7 cellular contexts compared by ENCODE assay signal in the genomic region with DNA sequence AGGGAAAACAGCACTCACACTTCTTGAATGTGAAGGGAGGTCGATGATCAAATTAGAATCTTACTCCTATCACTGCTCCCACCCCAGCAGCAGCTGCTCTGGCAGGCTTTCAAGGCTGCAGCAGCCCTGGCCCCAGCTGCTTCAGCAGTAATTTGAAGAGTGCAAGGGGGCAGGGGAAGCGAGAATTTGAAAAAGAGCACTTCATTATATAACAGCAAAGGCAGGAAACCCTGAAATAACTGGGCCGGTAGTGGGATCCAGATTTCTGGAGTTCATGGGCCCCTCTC.
DNase-seq lines count a peak whose midpoint lies in the region; ATAC-seq, FAIRE-seq and TF ChIP-seq lines count a peak whose summit lies in the region.

No MANE protein-coding gene starts in this region.

- TF ChIP-seq CTCF in D721Med (IDR thresholded peaks at IDR 0.05; ENCODE audit: insufficient read depth, missing control alignments): no peak

- DNase-seq in hepatic stellate cell (ENCODE audit: low spot score) (peak; percentile 29), smooth muscle cell of the brain vasculature (ENCODE audit: low read depth, low spot score) (peak; percentile 13), NCI-H1930 (lab: John Stamatoyannopoulos, UW) (no peak), D721Med (ENCODE audit: insufficient read length, low spot score) (no peak)

- FAIRE-seq in D721Med (lab: Jason Lieb, UNC): no peak

- ATAC-seq in HG03354 (IDR thresholded peaks at IDR 0.05; ENCODE audit: poor library complexity, severe bottlenecking, unreplicated experiment): peak; percentile 41
- ATAC-seq in SK-N-SH treated with all-trans-retinoic acid at 6 μM for 48 hours: peak; percentile 50
- no peak for ATAC-seq in HG02885 (IDR thresholded peaks at IDR 0.05; ENCODE audit: poor library complexity, unreplicated experiment)

TF ChIP-seq in SK-N-SH treated with all-trans-retinoic acid at 6 μM for 48 hours, 23 proteins besides CTCF, POLR2A, EP300 and RAD21:
- no peak for TF ChIP-seq ZNF565 (CRISPR knock-in tag; conservative IDR thresholded peaks at IDR 0.05; ENCODE audit: low read depth)
- TF ChIP-seq OSR1 (CRISPR knock-in tag; IDR thresholded peaks at IDR 0.05): no peak
- TF ChIP-seq, protein P1, sequence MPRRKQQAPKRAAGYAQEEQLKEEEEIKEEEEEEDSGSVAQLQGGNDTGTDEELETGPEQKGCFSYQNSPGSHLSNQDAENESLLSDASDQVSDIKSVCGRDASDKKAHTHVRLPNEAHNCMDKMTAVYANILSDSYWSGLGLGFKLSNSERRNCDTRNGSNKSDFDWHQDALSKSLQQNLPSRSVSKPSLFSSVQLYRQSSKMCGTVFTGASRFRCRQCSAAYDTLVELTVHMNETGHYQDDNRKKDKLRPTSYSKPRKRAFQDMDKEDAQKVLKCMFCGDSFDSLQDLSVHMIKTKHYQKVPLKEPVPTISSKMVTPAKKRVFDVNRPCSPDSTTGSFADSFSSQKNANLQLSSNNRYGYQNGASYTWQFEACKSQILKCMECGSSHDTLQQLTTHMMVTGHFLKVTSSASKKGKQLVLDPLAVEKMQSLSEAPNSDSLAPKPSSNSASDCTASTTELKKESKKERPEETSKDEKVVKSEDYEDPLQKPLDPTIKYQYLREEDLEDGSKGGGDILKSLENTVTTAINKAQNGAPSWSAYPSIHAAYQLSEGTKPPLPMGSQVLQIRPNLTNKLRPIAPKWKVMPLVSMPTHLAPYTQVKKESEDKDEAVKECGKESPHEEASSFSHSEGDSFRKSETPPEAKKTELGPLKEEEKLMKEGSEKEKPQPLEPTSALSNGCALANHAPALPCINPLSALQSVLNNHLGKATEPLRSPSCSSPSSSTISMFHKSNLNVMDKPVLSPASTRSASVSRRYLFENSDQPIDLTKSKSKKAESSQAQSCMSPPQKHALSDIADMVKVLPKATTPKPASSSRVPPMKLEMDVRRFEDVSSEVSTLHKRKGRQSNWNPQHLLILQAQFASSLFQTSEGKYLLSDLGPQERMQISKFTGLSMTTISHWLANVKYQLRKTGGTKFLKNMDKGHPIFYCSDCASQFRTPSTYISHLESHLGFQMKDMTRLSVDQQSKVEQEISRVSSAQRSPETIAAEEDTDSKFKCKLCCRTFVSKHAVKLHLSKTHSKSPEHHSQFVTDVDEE (CRISPR knock-in tag; IDR thresholded peaks at IDR 0.05): no peak
- TF ChIP-seq, protein P2, sequence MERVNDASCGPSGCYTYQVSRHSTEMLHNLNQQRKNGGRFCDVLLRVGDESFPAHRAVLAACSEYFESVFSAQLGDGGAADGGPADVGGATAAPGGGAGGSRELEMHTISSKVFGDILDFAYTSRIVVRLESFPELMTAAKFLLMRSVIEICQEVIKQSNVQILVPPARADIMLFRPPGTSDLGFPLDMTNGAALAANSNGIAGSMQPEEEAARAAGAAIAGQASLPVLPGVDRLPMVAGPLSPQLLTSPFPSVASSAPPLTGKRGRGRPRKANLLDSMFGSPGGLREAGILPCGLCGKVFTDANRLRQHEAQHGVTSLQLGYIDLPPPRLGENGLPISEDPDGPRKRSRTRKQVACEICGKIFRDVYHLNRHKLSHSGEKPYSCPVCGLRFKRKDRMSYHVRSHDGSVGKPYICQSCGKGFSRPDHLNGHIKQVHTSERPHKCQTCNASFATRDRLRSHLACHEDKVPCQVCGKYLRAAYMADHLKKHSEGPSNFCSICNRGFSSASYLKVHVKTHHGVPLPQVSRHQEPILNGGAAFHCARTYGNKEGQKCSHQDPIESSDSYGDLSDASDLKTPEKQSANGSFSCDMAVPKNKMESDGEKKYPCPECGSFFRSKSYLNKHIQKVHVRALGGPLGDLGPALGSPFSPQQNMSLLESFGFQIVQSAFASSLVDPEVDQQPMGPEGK (CRISPR knock-in tag; IDR thresholded peaks at IDR 0.05; ENCODE audit: borderline replicate concordance): no peak
- TF ChIP-seq ARNTL (CRISPR knock-in tag; IDR thresholded peaks at IDR 0.05; ENCODE audit: borderline replicate concordance, low read depth): no peak
- no peak for TF ChIP-seq TOX (CRISPR knock-in tag; IDR thresholded peaks at IDR 0.05; ENCODE audit: borderline replicate concordance)
- TF ChIP-seq ESRRG (CRISPR knock-in tag; IDR thresholded peaks at IDR 0.05): no peak
- TF ChIP-seq, protein P3, sequence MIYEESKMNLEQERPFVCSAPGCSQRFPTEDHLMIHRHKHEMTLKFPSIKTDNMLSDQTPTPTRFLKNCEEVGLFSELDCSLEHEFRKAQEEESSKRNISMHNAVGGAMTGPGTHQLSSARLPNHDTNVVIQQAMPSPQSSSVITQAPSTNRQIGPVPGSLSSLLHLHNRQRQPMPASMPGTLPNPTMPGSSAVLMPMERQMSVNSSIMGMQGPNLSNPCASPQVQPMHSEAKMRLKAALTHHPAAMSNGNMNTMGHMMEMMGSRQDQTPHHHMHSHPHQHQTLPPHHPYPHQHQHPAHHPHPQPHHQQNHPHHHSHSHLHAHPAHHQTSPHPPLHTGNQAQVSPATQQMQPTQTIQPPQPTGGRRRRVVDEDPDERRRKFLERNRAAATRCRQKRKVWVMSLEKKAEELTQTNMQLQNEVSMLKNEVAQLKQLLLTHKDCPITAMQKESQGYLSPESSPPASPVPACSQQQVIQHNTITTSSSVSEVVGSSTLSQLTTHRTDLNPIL (CRISPR knock-in tag; IDR thresholded peaks at IDR 0.05; ENCODE audit: low read depth): no peak
- no peak for TF ChIP-seq ISL1 (CRISPR knock-in tag; IDR thresholded peaks at IDR 0.05)
- TF ChIP-seq ZC3H10 (CRISPR knock-in tag; IDR thresholded peaks at IDR 0.05): no peak
- no peak for TF ChIP-seq ZFP30 (CRISPR knock-in tag; IDR thresholded peaks at IDR 0.05)
- TF ChIP-seq BACH2 (CRISPR knock-in tag; IDR thresholded peaks at IDR 0.05; ENCODE audit: borderline replicate concordance): no peak
- no peak for TF ChIP-seq RARB (CRISPR knock-in tag; IDR thresholded peaks at IDR 0.05)
- TF ChIP-seq ZFP3 (CRISPR knock-in tag; IDR thresholded peaks at IDR 0.05): no peak
- no peak for TF ChIP-seq CSDC2 (CRISPR knock-in tag; IDR thresholded peaks at IDR 0.05)
- TF ChIP-seq, protein P4, sequence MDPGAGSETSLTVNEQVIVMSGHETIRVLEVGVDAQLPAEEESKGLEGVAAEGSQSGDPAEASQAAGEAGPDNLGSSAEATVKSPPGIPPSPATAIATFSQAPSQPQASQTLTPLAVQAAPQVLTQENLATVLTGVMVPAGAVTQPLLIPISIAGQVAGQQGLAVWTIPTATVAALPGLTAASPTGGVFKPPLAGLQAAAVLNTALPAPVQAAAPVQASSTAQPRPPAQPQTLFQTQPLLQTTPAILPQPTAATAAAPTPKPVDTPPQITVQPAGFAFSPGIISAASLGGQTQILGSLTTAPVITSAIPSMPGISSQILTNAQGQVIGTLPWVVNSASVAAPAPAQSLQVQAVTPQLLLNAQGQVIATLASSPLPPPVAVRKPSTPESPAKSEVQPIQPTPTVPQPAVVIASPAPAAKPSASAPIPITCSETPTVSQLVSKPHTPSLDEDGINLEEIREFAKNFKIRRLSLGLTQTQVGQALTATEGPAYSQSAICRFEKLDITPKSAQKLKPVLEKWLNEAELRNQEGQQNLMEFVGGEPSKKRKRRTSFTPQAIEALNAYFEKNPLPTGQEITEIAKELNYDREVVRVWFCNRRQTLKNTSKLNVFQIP (CRISPR knock-in tag; IDR thresholded peaks at IDR 0.05; ENCODE audit: borderline replicate concordance, low read depth): no peak
- no peak for TF ChIP-seq SNAI2 (CRISPR knock-in tag; IDR thresholded peaks at IDR 0.05)
TF ChIP-seq in SK-N-SH treated with all-trans-retinoic acid at 6 μM for 48 hours: peak in this region for 0.

Comparison
In these comparisons a context has a peak if more than half of its experiments do, and no peak if none do; other contexts are left out.
1. DNase-seq: peak in hepatic stellate cell (single experiment) and smooth muscle cell of the brain vasculature (single experiment); none in NCI-H1930 (0 of 2) and D721Med (single experiment).